9 cellular contexts compared by ENCODE assay signal in genomic region chr11:8717876-8718753, GRCh38. TPM values are rescaled to one million over a fixed set of nuclear protein-coding genes. Genes with fewer than 3 reads are reported as not detected.
A peak's percentile ranks its signal among the peaks of the same experiment; 100 is the strongest.
DNase-seq lines count a peak whose midpoint lies in the region; ATAC-seq and TF ChIP-seq lines count a peak whose summit lies in the region.
"Had no signal": no experiment of that assay in that cellular context is flagged by ENCODE, and none has a peak within 500 bp of the region (broad histone marks: within the 10 kb centered on the region; RNA-seq: fewer than 3 reads in every experiment).

No MANE protein-coding gene starts in this region.

- no peak overlapping the region for H3K4me3 Mint-ChIP-seq in activated T-cell treated with anti-CD3 and anti-CD28 coated beads, Interleukin-2, amount 50 U/mL, for 72 hours
- H3K4me3 Mint-ChIP-seq: activated naive CD8-positive, alpha-beta T cell had no signal

- no peak overlapping the region for H3K27ac Mint-ChIP-seq in activated T-cell treated with anti-CD3 and anti-CD28 coated beads, Interleukin-2, amount 50 U/mL, for 72 hours
- H3K27ac Mint-ChIP-seq: activated naive CD8-positive, alpha-beta T cell had no signal

- peak overlapping the region; percentile 53 for H3K4me3 ChIP-seq in AG04449 (ENCODE audit: low read depth, low read length)
- H3K4me3 ChIP-seq in body of pancreas = no peak overlapping the region
- no peak overlapping the region for H3K4me3 ChIP-seq in liver (ENCODE audit: low read depth in 1 of 3, low read length in 3 of 3)
- H3K4me3 ChIP-seq in upper lobe of left lung = no peak overlapping the region

- POLR2A ChIA-PET in AG04449 (lab: Yijun Ruan, JAX) = interaction anchor here (0.9 to 3.8 kb wide), 9 partner anchors 9 to 93 kb away, joined by 3 to 16 read pairs (median 11); a partner anchor contains a TSS

- no peaks in the 10 kb centered on the region for H3K9me3 Mint-ChIP-seq in activated T-cell treated with anti-CD3 and anti-CD28 coated beads, Interleukin-2, amount 50 U/mL, for 72 hours

- ATAC-seq in body of pancreas = peak; percentile 82
- ATAC-seq in upper lobe of left lung (ENCODE audit: low FRiP score in 2 of 2) = peak; percentile 47 to 72
- no peak for ATAC-seq in activated T-cell treated with anti-CD3 and anti-CD28 coated beads, Interleukin-2, amount 50 U/mL, for 72 hours (replicated peaks in 1 of 2)

- no peaks in the 10 kb centered on the region for H3K27me3 Mint-ChIP-seq in activated T-cell treated with anti-CD3 and anti-CD28 coated beads, Interleukin-2, amount 50 U/mL, for 72 hours (ENCODE audit: low read depth)

- no peak for TF ChIP-seq CTCF in AG04449 (IDR thresholded peaks at IDR 0.05; ENCODE audit: insufficient read depth, low read length, missing control alignments)
- TF ChIP-seq CTCF in body of pancreas (IDR thresholded peaks at IDR 0.05) = no peak
- TF ChIP-seq CTCF in liver (IDR thresholded peaks at IDR 0.05; ENCODE audit: low read depth, low read length, missing input control) = no peak
- TF ChIP-seq CTCF in upper lobe of left lung (IDR thresholded peaks at IDR 0.05) = no peak

- H3K4me1 Mint-ChIP-seq in activated T-cell treated with anti-CD3 and anti-CD28 coated beads, Interleukin-2, amount 50 U/mL, for 72 hours (ENCODE audit: low read depth) = peaks cover 7% of the 10 kb centered on the region

- no peaks in the 10 kb centered on the region for H3K9me3 ChIP-seq in body of pancreas
- H3K9me3 ChIP-seq in liver (ENCODE audit: control insufficient read depth in 4 of 4, low read length in 3 of 4) = no peaks in the 10 kb centered on the region
- no peaks in the 10 kb centered on the region for H3K9me3 ChIP-seq in upper lobe of left lung

- H3K9ac ChIP-seq in liver (ENCODE audit: low read depth in 1 of 2, low read length in 2 of 2) = peak overlapping the region in 1 of 2 donors; percentile 33

- peak overlapping the region; percentile 77 to 89 (median 82) for H3K27ac ChIP-seq in body of pancreas
- peak overlapping the region; percentile 81 to 85 for H3K27ac ChIP-seq in liver (ENCODE audit: low read depth in 1 of 2, low read length in 2 of 2)
- H3K27ac ChIP-seq in upper lobe of left lung = peak overlapping the region; percentile 66 to 85 (median 81)

- 23 to 26% methylated on average over 10 to 11 of the region's 11 CpGs for WGBS in body of pancreas, 2 donors
- WGBS in liver = 22% methylated on average over 11 of the region's 11 CpGs
- WGBS in upper lobe of left lung, 2 donors = 41 to 46% methylated on average over 11 of the region's 11 CpGs

- CTCF ChIA-PET in AG04449 (lab: Yijun Ruan, JAX) = interaction anchor here (1.1 to 1.6 kb wide), 4 partner anchors 8 to 242 kb away, joined by 3 to 5 read pairs (median 4); no protein-coding TSS in a partner anchor

- no peaks in the 10 kb centered on the region for H3K27me3 ChIP-seq in body of pancreas
- no peaks in the 10 kb centered on the region for H3K27me3 ChIP-seq in liver (ENCODE audit: control insufficient read depth in 4 of 4, insufficient read depth in 4 of 4, low read length in 3 of 4)
- no peaks in the 10 kb centered on the region for H3K27me3 ChIP-seq in upper lobe of left lung

- TF ChIP-seq RAD21 in liver (IDR thresholded peaks at IDR 0.05) = peak; percentile 41 to 59

- DNase-seq in AG04449 (ENCODE audit: low read depth, low spot score) = peak; percentile 90
- DNase-seq in HT1080 (ENCODE audit: low read depth) = peak; percentile 90
- DNase-seq in body of pancreas = peak; percentile 66 to 85 (median 81)
- peak in 1 of 2 donors; percentile 82 for DNase-seq in upper lobe of left lung
- no peak for DNase-seq in cerebellar cortex (ENCODE audit: low spot score)
- no peak for DNase-seq in GDM1 (lab: John Stamatoyannopoulos, UW)
- DNase-seq in activated T-cell treated with anti-CD3 and anti-CD28 coated beads, Interleukin-2, amount 50 U/mL, for 72 hours = no peak

- no peaks in the 10 kb centered on the region for H3K36me3 Mint-ChIP-seq in activated T-cell treated with anti-CD3 and anti-CD28 coated beads, Interleukin-2, amount 50 U/mL, for 72 hours (ENCODE audit: insufficient read depth in 2 of 2)
- H3K36me3 Mint-ChIP-seq: activated naive CD8-positive, alpha-beta T cell had no signal

- TF ChIP-seq POLR2A in body of pancreas (IDR thresholded peaks at IDR 0.05) = peak in 2 of 3 donors; percentile 5 to 16
- TF ChIP-seq POLR2A in upper lobe of left lung (IDR thresholded peaks at IDR 0.05) = no peak

- H3K36me3 ChIP-seq in body of pancreas (replicated peaks in 1 of 2; ENCODE audit: insufficient read depth in 1 of 2, low read depth in 2 of 2) (peaks cover 0 to 1% of the 10 kb centered on the region in 2 donors), liver (ENCODE audit: control insufficient read depth in 4 of 4, insufficient read depth in 3 of 4, low read depth in 1 of 4, low read length in 3 of 4) (peaks cover 0 to 3% (median 1%) of the 10 kb centered on the region in 4 donors), upper lobe of left lung (peaks cover 0 to 38% (median 13%) of the 10 kb centered on the region in 4 donors)

- intact Hi-C loops in body of pancreas (cut with DNase I) = no loop called here

- peaks cover 66% of the 10 kb centered on the region for H3K4me1 ChIP-seq in body of pancreas
- H3K4me1 ChIP-seq in liver (ENCODE audit: control insufficient read depth in 4 of 4, insufficient read depth in 4 of 4, low read length in 3 of 4) = peaks cover 22 to 81% (median 75%) of the 10 kb centered on the region in 4 donors
- H3K4me1 ChIP-seq in upper lobe of left lung = peaks cover 67 to 73% (median 68%) of the 10 kb centered on the region in 4 donors

- TF ChIP-seq EP300 in upper lobe of left lung (IDR thresholded peaks at IDR 0.05) = no peak

TF ChIP-seq in liver, 16 proteins besides CTCF, POLR2A, EP300 and RAD21 (continues in another document):
- TF ChIP-seq EGR1 (IDR thresholded peaks at IDR 0.05; ENCODE audit: low read depth in 2 of 2) (peak in 1 of 2 donors; percentile 36), SP1 (IDR thresholded peaks at IDR 0.05) (peak; percentile 71), FOXA2 (IDR thresholded peaks at IDR 0.05) (no peak), MAX (IDR thresholded peaks at IDR 0.05) (peak; percentile 76), HNF4G (IDR thresholded peaks at IDR 0.05) (no peak), JUND (IDR thresholded peaks at IDR 0.05) (peak in 1 of 2 donors; percentile 22), YY1 (IDR thresholded peaks at IDR 0.05) (peak; percentile 47)
- TF ChIP-seq, protein P1, sequence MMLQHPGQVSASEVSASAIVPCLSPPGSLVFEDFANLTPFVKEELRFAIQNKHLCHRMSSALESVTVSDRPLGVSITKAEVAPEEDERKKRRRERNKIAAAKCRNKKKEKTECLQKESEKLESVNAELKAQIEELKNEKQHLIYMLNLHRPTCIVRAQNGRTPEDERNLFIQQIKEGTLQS (IDR thresholded peaks at IDR 0.05) = no peak
- TF ChIP-seq, protein P2, sequence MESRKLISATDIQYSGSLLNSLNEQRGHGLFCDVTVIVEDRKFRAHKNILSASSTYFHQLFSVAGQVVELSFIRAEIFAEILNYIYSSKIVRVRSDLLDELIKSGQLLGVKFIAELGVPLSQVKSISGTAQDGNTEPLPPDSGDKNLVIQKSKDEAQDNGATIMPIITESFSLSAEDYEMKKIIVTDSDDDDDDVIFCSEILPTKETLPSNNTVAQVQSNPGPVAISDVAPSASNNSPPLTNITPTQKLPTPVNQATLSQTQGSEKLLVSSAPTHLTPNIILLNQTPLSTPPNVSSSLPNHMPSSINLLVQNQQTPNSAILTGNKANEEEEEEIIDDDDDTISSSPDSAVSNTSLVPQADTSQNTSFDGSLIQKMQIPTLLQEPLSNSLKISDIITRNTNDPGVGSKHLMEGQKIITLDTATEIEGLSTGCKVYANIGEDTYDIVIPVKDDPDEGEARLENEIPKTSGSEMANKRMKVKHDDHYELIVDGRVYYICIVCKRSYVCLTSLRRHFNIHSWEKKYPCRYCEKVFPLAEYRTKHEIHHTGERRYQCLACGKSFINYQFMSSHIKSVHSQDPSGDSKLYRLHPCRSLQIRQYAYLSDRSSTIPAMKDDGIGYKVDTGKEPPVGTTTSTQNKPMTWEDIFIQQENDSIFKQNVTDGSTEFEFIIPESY (IDR thresholded peaks at IDR 0.05) = no peak

RNA-seq across cellular contexts. Expression of gene RPL27A, which starts 35.5 kb away (rescaled TPM):
- 1,305 and 1,663 TPM in 2 replicates for total RNA-seq in HT1080 (2014; rRNA removed; shearing (Covaris generic))
- polyA plus RNA-seq in HT1080 (2015; cell fraction: cytosol; rRNA removed) = 1,921 and 2,112 TPM in 2 replicates
- polyA plus RNA-seq in HT1080 (2015; cell fraction: nucleus; rRNA removed) = 540 and 577 TPM in 2 replicates
- total RNA-seq in body of pancreas (1,000 to 10,000 TPM in 1 of 2 donors, 100 to 1,000 TPM in 1; 320 to 1,209 TPM), liver (100 to 1,000 TPM; 178 to 693 TPM), upper lobe of left lung (1,000 to 10,000 TPM in 1 of 6 donors, 100 to 1,000 TPM in 5; 652 to 1,317 (median 861) TPM)
- polyA plus RNA-seq in liver = 100 to 1,000 TPM; 446 to 928 TPM
- total RNA-seq in activated T-cell treated with anti-CD3 and anti-CD28 coated beads, Interleukin-2, amount 50 U/mL, for 72 hours = 1,000 to 10,000 TPM; 1,081 to 1,146 TPM

RNA-seq across cellular contexts. Expression of gene TRIM66, which starts 35.6 kb away (rescaled TPM):
- total RNA-seq in HT1080 (2014; rRNA removed; shearing (Covaris generic)) = 5.2 and 6.7 TPM in 2 replicates
- polyA plus RNA-seq in HT1080 (2015; cell fraction: cytosol; rRNA removed) = 1.8 and 2.6 TPM in 2 replicates
- polyA plus RNA-seq in HT1080 (2015; cell fraction: nucleus; rRNA removed) = 19.6 and 22.1 TPM in 2 replicates
- total RNA-seq in body of pancreas = 10 to 100 TPM; 11.2 to 37.2 TPM
- 10 to 100 TPM in 1 of 2 donors, 1 to 10 TPM in 1; 3.2 to 14.3 TPM for total RNA-seq in liver
- 1 to 10 TPM; 1.6 to 1.8 TPM for polyA plus RNA-seq in liver
- total RNA-seq in upper lobe of left lung = 100 to 1,000 TPM in 1 of 6 donors, 10 to 100 TPM in 3, 1 to 10 TPM in 2; 4.9 to 126 (median 11.2) TPM
- total RNA-seq in activated T-cell treated with anti-CD3 and anti-CD28 coated beads, Interleukin-2, amount 50 U/mL, for 72 hours = 10 to 100 TPM; 26.4 to 30.2 TPM

Comparison
In these comparisons a context has a peak if more than half of its experiments do, and no peak if none do; other contexts are left out.
1. DNase-seq: peak in AG04449 (single experiment), HT1080 (single experiment) and body of pancreas (4 of 4); none in cerebellar cortex (single experiment), GDM1 (single experiment) and activated T-cell treated with anti-CD3 and anti-CD28 coated beads, Interleukin-2, amount 50 U/mL, for 72 hours (0 of 2).
2. ATAC-seq: peak in body of pancreas (single experiment) and upper lobe of left lung (2 of 2); none in activated T-cell treated with anti-CD3 and anti-CD28 coated beads, Interleukin-2, amount 50 U/mL, for 72 hours (0 of 2).
3. POLR2A ChIP-seq: peak in body of pancreas (2 of 3); none in upper lobe of left lung (0 of 4).
4. Peak in every context shown above with its lines, with median percentiles within 50 percentile points of each other: H3K27ac ChIP-seq.